ENCODE assay signal across 1 cellular context in the genomic region with DNA sequence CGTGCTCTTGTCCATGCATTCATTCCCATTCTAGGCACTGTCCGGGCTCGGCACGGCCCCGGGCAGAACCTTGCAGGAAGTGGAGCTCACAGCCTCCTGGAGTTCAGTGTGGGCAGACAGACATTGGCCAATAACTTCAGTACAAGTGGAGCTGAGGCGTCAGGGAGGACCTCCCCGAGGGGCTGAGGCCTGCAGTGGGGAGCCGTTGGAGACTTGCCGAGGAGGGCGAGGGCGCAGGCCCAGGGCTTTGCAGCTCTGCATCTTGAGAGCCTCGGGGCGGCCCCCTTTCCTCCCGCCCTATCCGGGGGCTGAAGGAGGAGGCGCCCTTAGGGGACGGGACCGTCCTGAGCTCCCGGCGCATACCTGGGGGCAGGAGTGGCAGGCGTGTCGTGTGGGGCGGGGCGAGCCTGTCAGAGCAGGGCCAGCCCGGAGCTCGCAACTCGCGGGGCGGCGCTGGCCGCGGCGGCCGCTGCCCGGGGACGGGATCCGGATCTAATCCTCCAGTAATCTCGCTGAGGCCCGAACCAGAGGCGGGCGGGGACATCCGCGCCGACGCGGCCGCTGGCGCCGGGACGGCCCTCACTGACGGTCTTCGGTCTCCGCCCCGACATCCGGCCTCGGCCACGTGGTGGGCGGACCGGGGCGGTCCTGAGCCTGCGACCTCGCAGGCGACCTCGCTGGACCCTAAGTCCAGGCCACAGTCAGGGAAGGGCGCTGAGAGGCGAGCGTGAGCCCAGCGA.
TF ChIP-seq lines count a peak whose summit lies in the region.

ACY1 (plus strand) TSS at position 698 of the 740 bp plus-strand sequence. CDS start 530 bp downstream, outside the sequence.

TF ChIP-seq in GM12878, 131 proteins besides CTCF, POLR2A, EP300 and RAD21 (continued from another document):
- TF ChIP-seq ZNF687 (IDR thresholded peaks at IDR 0.05) (peak; percentile 58), YBX1 (IDR thresholded peaks at IDR 0.05) (no peak), NR2F1 (conservative IDR thresholded peaks at IDR 0.05) (peak; percentile 92), ZNF207 (IDR thresholded peaks at IDR 0.05; ENCODE audit: borderline replicate concordance) (0 out of 2 replicates have a peak, but pooled peaks have one; percentile 33), SREBF1 (IDR thresholded peaks at IDR 0.05; ENCODE audit: low read length) (no peak), BHLHE40 (IDR thresholded peaks at IDR 0.05; ENCODE audit: borderline replicate concordance in 1 of 2, low read depth in 2 of 2, low read length in 1 of 2) (peak; percentile 45 to 61; a peak in 2 of 4 replicates), EZH2 (IDR thresholded peaks at IDR 0.05; ENCODE audit: borderline replicate concordance, control insufficient read depth, low read depth, low read length) (no peak), PML (IDR thresholded peaks at IDR 0.05; ENCODE audit: low read length) (peak; percentile 6; the same call in 1 of the 2 replicates), POU2F2 (IDR thresholded peaks at IDR 0.05; ENCODE audit: borderline replicate concordance, low read depth, low read length) (0 out of 3 replicates have a peak, but pooled peaks have one; percentile 6), ELK1 (IDR thresholded peaks at IDR 0.05; ENCODE audit: low read depth, low read length) (0 out of 2 replicates have a peak, but pooled peaks have one; percentile 41), IKZF1 (conservative IDR thresholded peaks at IDR 0.05) (peak; percentile 65), SMARCA5 (IDR thresholded peaks at IDR 0.05) (peak; percentile 21; the same call in 1 of the 2 replicates), CREB1 (IDR thresholded peaks at IDR 0.05; ENCODE audit: low read depth) (peak; percentile 65; the same call in 1 of the 2 replicates), NFXL1 (IDR thresholded peaks at IDR 0.05; ENCODE audit: borderline replicate concordance) (no peak), POLR2AphosphoS5 (IDR thresholded peaks at IDR 0.05; ENCODE audit: low read length) (peak; percentile 71), SUPT20H (IDR thresholded peaks at IDR 0.05; ENCODE audit: borderline replicate concordance, control insufficient read depth, low read depth, low read length) (no peak), TCF12 (IDR thresholded peaks at IDR 0.05; ENCODE audit: low read depth, low read length) (no peak), CREM (IDR thresholded peaks at IDR 0.05; ENCODE audit: low read depth) (0 out of 2 replicates have a peak, but pooled peaks have one; percentile 1), BCL11A (IDR thresholded peaks at IDR 0.05; ENCODE audit: low read depth, low read length) (0 out of 2 replicates have a peak, but pooled peaks have one; percentile 5), SIN3A (IDR thresholded peaks at IDR 0.05; ENCODE audit: low read depth, low read length) (peak; percentile 47; the same call in 1 of the 2 replicates), MXI1 (IDR thresholded peaks at IDR 0.05; ENCODE audit: low read depth, low read length) (peak; percentile 79; the same call in 1 of the 2 replicates), EED (IDR thresholded peaks at IDR 0.05; ENCODE audit: low read depth) (peak; percentile 11; the same call in 1 of the 2 replicates)
- TF ChIP-seq, protein P1, sequence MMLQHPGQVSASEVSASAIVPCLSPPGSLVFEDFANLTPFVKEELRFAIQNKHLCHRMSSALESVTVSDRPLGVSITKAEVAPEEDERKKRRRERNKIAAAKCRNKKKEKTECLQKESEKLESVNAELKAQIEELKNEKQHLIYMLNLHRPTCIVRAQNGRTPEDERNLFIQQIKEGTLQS (IDR thresholded peaks at IDR 0.05; ENCODE audit: borderline replicate concordance, extremely low read depth, low read depth, low read length), result peak; percentile 25; the same call in 1 of the 2 replicates
- TF ChIP-seq, protein P2, sequence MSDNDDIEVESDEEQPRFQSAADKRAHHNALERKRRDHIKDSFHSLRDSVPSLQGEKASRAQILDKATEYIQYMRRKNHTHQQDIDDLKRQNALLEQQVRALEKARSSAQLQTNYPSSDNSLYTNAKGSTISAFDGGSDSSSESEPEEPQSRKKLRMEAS (IDR thresholded peaks at IDR 0.05; ENCODE audit: low read depth, low read length), result peak; percentile 90
- TF ChIP-seq, protein P3, sequence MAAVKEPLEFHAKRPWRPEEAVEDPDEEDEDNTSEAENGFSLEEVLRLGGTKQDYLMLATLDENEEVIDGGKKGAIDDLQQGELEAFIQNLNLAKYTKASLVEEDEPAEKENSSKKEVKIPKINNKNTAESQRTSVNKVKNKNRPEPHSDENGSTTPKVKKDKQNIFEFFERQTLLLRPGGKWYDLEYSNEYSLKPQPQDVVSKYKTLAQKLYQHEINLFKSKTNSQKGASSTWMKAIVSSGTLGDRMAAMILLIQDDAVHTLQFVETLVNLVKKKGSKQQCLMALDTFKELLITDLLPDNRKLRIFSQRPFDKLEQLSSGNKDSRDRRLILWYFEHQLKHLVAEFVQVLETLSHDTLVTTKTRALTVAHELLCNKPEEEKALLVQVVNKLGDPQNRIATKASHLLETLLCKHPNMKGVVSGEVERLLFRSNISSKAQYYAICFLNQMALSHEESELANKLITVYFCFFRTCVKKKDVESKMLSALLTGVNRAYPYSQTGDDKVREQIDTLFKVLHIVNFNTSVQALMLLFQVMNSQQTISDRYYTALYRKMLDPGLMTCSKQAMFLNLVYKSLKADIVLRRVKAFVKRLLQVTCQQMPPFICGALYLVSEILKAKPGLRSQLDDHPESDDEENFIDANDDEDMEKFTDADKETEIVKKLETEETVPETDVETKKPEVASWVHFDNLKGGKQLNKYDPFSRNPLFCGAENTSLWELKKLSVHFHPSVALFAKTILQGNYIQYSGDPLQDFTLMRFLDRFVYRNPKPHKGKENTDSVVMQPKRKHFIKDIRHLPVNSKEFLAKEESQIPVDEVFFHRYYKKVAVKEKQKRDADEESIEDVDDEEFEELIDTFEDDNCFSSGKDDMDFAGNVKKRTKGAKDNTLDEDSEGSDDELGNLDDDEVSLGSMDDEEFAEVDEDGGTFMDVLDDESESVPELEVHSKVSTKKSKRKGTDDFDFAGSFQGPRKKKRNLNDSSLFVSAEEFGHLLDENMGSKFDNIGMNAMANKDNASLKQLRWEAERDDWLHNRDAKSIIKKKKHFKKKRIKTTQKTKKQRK (IDR thresholded peaks at IDR 0.05; ENCODE audit: low read depth, low read length), result no peak
- TF ChIP-seq, protein P4, sequence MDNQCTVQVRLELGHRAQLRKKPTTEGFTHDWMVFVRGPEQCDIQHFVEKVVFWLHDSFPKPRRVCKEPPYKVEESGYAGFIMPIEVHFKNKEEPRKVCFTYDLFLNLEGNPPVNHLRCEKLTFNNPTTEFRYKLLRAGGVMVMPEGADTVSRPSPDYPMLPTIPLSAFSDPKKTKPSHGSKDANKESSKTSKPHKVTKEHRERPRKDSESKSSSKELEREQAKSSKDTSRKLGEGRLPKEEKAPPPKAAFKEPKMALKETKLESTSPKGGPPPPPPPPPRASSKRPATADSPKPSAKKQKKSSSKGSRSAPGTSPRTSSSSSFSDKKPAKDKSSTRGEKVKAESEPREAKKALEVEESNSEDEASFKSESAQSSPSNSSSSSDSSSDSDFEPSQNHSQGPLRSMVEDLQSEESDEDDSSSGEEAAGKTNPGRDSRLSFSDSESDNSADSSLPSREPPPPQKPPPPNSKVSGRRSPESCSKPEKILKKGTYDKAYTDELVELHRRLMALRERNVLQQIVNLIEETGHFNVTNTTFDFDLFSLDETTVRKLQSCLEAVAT (IDR thresholded peaks at IDR 0.05), result no peak
